ENCODE assay signal across 9 cellular contexts in genomic region chr19:48739400-48739825, GRCh38. TPM values are rescaled to one million over a fixed set of nuclear protein-coding genes. Genes with fewer than 3 reads are reported as not detected.
DNase-seq lines count a peak whose midpoint lies in the region; ATAC-seq and TF ChIP-seq lines count a peak whose summit lies in the region.
"Had no signal": no experiment of that assay in that cellular context is flagged by ENCODE, and none has a peak within 500 bp of the region (broad histone marks: within the 10 kb centered on the region; RNA-seq: fewer than 3 reads in every experiment).

No MANE protein-coding gene starts in this region.

- H3K27ac ChIP-seq in WERI-Rb-1 (peak overlapping the region; percentile 53; the same call in 1 of the 2 replicates), right cardiac atrium (ENCODE audit: low read length) (no peak overlapping the region), skeletal muscle tissue (ENCODE audit: low read depth, low read length) (peak overlapping the region; percentile 79)

- H3K36me3 ChIP-seq in WERI-Rb-1 (no peaks in the 10 kb centered on the region), skeletal muscle tissue (ENCODE audit: control insufficient read depth in 3 of 3, insufficient read depth in 3 of 3, low read length in 3 of 3) (no peaks in the 10 kb centered on the region)

- WGBS in right cardiac atrium = 5% methylated on average over 42 of the region's 42 CpGs

- H3K4me1 ChIP-seq in right cardiac atrium (ENCODE audit: control insufficient read depth, insufficient read depth, low read length) (no peaks in the 10 kb centered on the region), skeletal muscle tissue (ENCODE audit: control insufficient read depth in 3 of 3, insufficient read depth in 3 of 3, low read length in 3 of 3) (peaks cover 14 to 27% (median 25%) of the 10 kb centered on the region in 3 donors)

- DNase-seq in WERI-Rb-1 (no peak), right cardiac atrium (peak in 2 of 3 donors; percentile 23 to 58), HuH-7.5 (ENCODE audit: low spot score) (no peak)

- H3K9ac ChIP-seq in skeletal muscle tissue (ENCODE audit: low read depth in 1 of 3, low read length in 3 of 3) = peak overlapping the region; percentile 57 to 83 (median 72)

- ATAC-seq in GM18519 (IDR thresholded peaks at IDR 0.05; ENCODE audit: low FRiP score, unreplicated experiment) (peak; percentile 10), right cardiac atrium (no peak), GM21528 (IDR thresholded peaks at IDR 0.05; ENCODE audit: low FRiP score, unreplicated experiment) (no peak), HG03571 (IDR thresholded peaks at IDR 0.05; ENCODE audit: unreplicated experiment) (no peak), HG02970 (IDR thresholded peaks at IDR 0.05; ENCODE audit: low FRiP score, unreplicated experiment) (no peak)

- TF ChIP-seq CTCF in WERI-Rb-1 (IDR thresholded peaks at IDR 0.05; ENCODE audit: low read depth, low read length) = no peak

- H3K9me3 ChIP-seq in WERI-Rb-1 (ENCODE audit: severe bottlenecking) = no peaks in the 10 kb centered on the region
- no peaks in the 10 kb centered on the region for H3K9me3 ChIP-seq in right cardiac atrium (ENCODE audit: control insufficient read depth, low read length)
- no peaks in the 10 kb centered on the region for H3K9me3 ChIP-seq in skeletal muscle tissue (ENCODE audit: control insufficient read depth in 3 of 3, low read length in 3 of 3)

- H3K4me3 ChIP-seq in WERI-Rb-1 (ENCODE audit: low read depth, low read length) (peak overlapping the region; percentile 53), right cardiac atrium (ENCODE audit: low read length) (peak overlapping the region; percentile 58), skeletal muscle tissue (ENCODE audit: low read length in 3 of 3) (peak overlapping the region; percentile 57 to 76 (median 72))

- intact Hi-C loops in right cardiac atrium (cut with DNase I) = no loop called here

- peaks cover 2% of the 10 kb centered on the region for H3K27me3 ChIP-seq in WERI-Rb-1 (ENCODE audit: insufficient read depth, low read depth, severe bottlenecking)
- no peaks in the 10 kb centered on the region for H3K27me3 ChIP-seq in right cardiac atrium (ENCODE audit: control insufficient read depth, insufficient read depth)
- H3K27me3 ChIP-seq in skeletal muscle tissue (ENCODE audit: control insufficient read depth in 3 of 3, insufficient read depth in 3 of 3, low read length in 3 of 3) = no peaks in the 10 kb centered on the region

RNA-seq across cellular contexts. Expression of gene RASIP1, which starts 1.0 kb away (rescaled TPM):
- total RNA-seq in right cardiac atrium (10 to 100 TPM; 13.8 to 19.6 (median 17.5) TPM), skeletal muscle tissue (23.5 TPM)
- polyA plus RNA-seq in right cardiac atrium = 20.4 TPM

RNA-seq across cellular contexts. Expression of gene IZUMO1, which starts 7.3 kb away (rescaled TPM):
- total RNA-seq in right cardiac atrium (under 1 TPM; 0.18 to 0.54 (median 0.38) TPM), skeletal muscle tissue (0.52 TPM)
- 0.34 TPM for polyA plus RNA-seq in right cardiac atrium

RNA-seq across cellular contexts. Expression of gene FUT1, which starts 13.0 kb away (rescaled TPM):
- 1 to 10 TPM; 2.2 to 4.0 (median 2.6) TPM for total RNA-seq in right cardiac atrium
- 3.0 TPM for polyA plus RNA-seq in right cardiac atrium
- 1.0 TPM for total RNA-seq in skeletal muscle tissue

RNA-seq across cellular contexts. Expression of gene FGF21, which starts 15.9 kb away (rescaled TPM):
- total RNA-seq in right cardiac atrium = not detected
- not detected for polyA plus RNA-seq in right cardiac atrium
- not detected for total RNA-seq in skeletal muscle tissue
- total RNA-seq: occipital lobe had no signal

RNA-seq across cellular contexts. Expression of gene MAMSTR, which starts 19.9 kb away (rescaled TPM):
- total RNA-seq in right cardiac atrium (1 to 10 TPM; 1.6 to 5.7 (median 3.5) TPM), skeletal muscle tissue (5.2 TPM)
- polyA plus RNA-seq in right cardiac atrium = 4.0 TPM

Comparison
In these comparisons a context has a peak if more than half of its experiments do, and no peak if none do; other contexts are left out.
1. DNase-seq: peak in right cardiac atrium (2 of 3); none in WERI-Rb-1 (single experiment) and HuH-7.5 (single experiment).
2. Peak in every context shown above with its lines, with median percentiles within 50 percentile points of each other: H3K4me3 ChIP-seq.